ENCODE assay signal across 1 cellular context in the genomic region with DNA sequence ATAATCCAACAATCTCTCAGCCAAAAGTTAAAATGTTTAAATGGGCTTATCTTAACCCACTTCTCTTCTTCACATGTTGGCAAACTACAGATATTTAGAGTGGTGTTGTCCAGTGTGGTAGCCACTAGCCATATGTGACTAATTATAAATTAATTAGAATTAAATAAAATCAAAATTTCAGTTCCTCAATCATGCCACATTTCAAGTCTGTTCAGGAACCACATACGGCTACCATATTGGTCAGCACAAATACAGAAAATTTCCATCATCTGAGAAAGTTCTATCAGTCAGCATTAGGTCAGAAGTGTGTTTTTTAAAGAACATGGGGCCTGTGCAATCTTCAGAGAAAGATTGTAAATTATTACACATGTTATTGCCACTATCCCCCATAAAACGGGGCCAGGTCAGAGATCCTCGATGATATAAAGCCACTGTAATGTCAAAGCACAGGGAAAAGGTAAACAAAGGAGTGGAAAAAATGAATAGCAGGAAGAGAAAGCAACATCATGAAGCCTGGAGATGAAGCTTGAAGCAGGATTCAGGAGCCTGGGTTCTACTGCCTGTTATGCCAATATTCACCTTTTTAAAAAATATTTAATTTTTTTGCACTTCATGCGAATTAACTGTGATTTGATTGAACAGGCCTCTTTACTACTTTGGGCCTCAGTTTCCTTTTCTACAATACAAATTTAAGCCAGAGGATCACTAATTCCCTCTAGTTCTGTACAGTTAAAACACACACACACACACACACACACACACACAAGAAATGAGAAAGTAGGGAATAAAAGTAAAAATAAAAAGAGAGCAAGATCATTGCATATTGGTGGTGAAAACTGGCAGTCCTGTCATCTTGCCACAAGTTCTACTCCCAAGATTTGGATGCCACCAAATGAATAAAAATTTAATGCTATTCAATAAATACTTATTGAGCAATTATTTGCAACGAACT.
TF ChIP-seq lines count a peak whose summit lies in the region.

No MANE protein-coding gene starts in this region.

TF ChIP-seq in HCT116, 20 proteins besides CTCF, POLR2A, EP300 and RAD21 (continued from another document):
- TF ChIP-seq, protein P1, sequence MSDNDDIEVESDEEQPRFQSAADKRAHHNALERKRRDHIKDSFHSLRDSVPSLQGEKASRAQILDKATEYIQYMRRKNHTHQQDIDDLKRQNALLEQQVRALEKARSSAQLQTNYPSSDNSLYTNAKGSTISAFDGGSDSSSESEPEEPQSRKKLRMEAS (IDR thresholded peaks at IDR 0.05), result no peak
- TF ChIP-seq CEBPB (IDR thresholded peaks at IDR 0.05; ENCODE audit: low read depth) (no peak), YY1 (IDR thresholded peaks at IDR 0.05; ENCODE audit: extremely low read depth, insufficient replicate concordance, low read depth, low read length) (no peak), ELF1 (IDR thresholded peaks at IDR 0.05; ENCODE audit: borderline replicate concordance, low read depth) (no peak), SP1 (IDR thresholded peaks at IDR 0.05; ENCODE audit: low read depth) (no peak), CBX3 (IDR thresholded peaks at IDR 0.05; ENCODE audit: low read depth) (no peak), JUND (IDR thresholded peaks at IDR 0.05) (no peak), ZNF274 (IDR thresholded peaks at IDR 0.05; ENCODE audit: low read depth, low read length) (no peak), SRF (IDR thresholded peaks at IDR 0.05; ENCODE audit: low read depth) (no peak)
